In genomic region chr5:139287890-139288635, GRCh38 we compare ENCODE assay signal across 1 cellular context.
TF ChIP-seq lines count a peak whose summit lies in the region.

No MANE protein-coding gene starts in this region.

TF ChIP-seq in endothelial cell of umbilical vein, 7 proteins besides CTCF, POLR2A, EP300 and RAD21 (continued from another document):
- no peak for TF ChIP-seq GATA2 (IDR thresholded peaks at IDR 0.05; ENCODE audit: insufficient read depth, insufficient read length, low read depth, low read length)
